Comparison of ENCODE assay signal across 15 cellular contexts in genomic region chrX:140040397-140040796, GRCh38.
DNase-seq lines count a peak whose midpoint lies in the region; ATAC-seq and TF ChIP-seq lines count a peak whose summit lies in the region.
"Had no signal": no experiment of that assay in that cellular context is flagged by ENCODE, and none has a peak within 500 bp of the region (broad histone marks: within the 10 kb centered on the region; RNA-seq: fewer than 3 reads in every experiment).

No MANE protein-coding gene starts in this region.

- TF ChIP-seq CTCF in AG10803 (conservative IDR thresholded peaks at IDR 0.05; ENCODE audit: low read length) (no peak), lower leg skin (IDR thresholded peaks at IDR 0.05) (no peak)

- ATAC-seq in GM21360 (IDR thresholded peaks at IDR 0.05; ENCODE audit: unreplicated experiment), result no peak
- ATAC-seq in GM18519 (IDR thresholded peaks at IDR 0.05; ENCODE audit: low FRiP score, unreplicated experiment), result no peak
- ATAC-seq: HepG2 had no signal

- H3K4me2 ChIP-seq in Karpas-422 (ENCODE audit: low read depth, low read length, poor library complexity, severe bottlenecking), result no peak overlapping the region
- H3K4me2 ChIP-seq: smooth muscle cell had no signal

- intact Hi-C loops in lower leg skin (cut with DNase I; ENCODE audit: low total_unique reads), result no loop called here

- no peak overlapping the region for H2AFZ ChIP-seq in Karpas-422 (ENCODE audit: low read length)

- H3K79me2 ChIP-seq in Karpas-422 (ENCODE audit: low read length), result no peaks in the 10 kb centered on the region

- no peak for TF ChIP-seq POLR2A in lower leg skin (IDR thresholded peaks at IDR 0.05)

- H3K4me1 ChIP-seq in Karpas-422 (ENCODE audit: low read length), result no peaks in the 10 kb centered on the region
- H3K4me1 ChIP-seq: ascending aorta had no signal

- no peaks in the 10 kb centered on the region for H3K9me2 ChIP-seq in Karpas-422 (replicated peaks; ENCODE audit: insufficient read depth, low read length)

- DNase-seq in AG10803 (ENCODE audit: low read depth), result peak; percentile 4
- DNase-seq in HT1080 (ENCODE audit: low read depth), result peak; percentile 90
- DNase-seq in SK-MEL-5 (ENCODE audit: low read depth, low spot score), result peak; percentile 36
- DNase-seq in islet precursor cell, result peak; percentile 70
- DNase-seq in lower leg skin (ENCODE audit: low spot score in 2 of 2), result no peak
- DNase-seq in Karpas-422, result no peak
- DNase-seq: activated CD4-positive, alpha-beta memory T cell treated with anti-CD3 and anti-CD28 coated beads, Interleukin-2, amount 10 ng/mL, durations not matched to agents 7 days and 5 days; immature natural killer cell; NCI-H1694 treated with DMSO at 0.1 percent for 48 hours; SHP77 had no signal

- H3K9me3 ChIP-seq in Karpas-422 (ENCODE audit: low read length), result peaks cover 13% of the 10 kb centered on the region

- 40 to 48% methylated on average over 5 of the region's 5 CpGs for WGBS in lower leg skin, 2 donors

- no peaks in the 10 kb centered on the region for H3K27me3 ChIP-seq in Karpas-422 (ENCODE audit: low read length)
- H3K27me3 ChIP-seq: ascending aorta had no signal

- no peak overlapping the region for H3K4me3 ChIP-seq in AG10803 (ENCODE audit: low read length)
- no peak overlapping the region for H3K4me3 ChIP-seq in lower leg skin (ENCODE audit: low read depth, poor library complexity, severe bottlenecking)
- H3K4me3 ChIP-seq in Karpas-422 (ENCODE audit: low read length), result no peak overlapping the region
- H3K4me3 ChIP-seq: ascending aorta, smooth muscle cell had no signal

- no peak overlapping the region for H3K9ac ChIP-seq in Karpas-422 (ENCODE audit: low read length)

- in situ Hi-C loops in SK-MEL-5 (cut with HindIII; ENCODE audit: low pct_unique_long_range_greater_than_20kb, low sequenced_read_pairs), result no loop called here

- no peaks in the 10 kb centered on the region for H3K36me3 ChIP-seq in Karpas-422 (ENCODE audit: insufficient read depth, low read length)
- H3K36me3 ChIP-seq: ascending aorta had no signal

- no peaks in the 10 kb centered on the region for H4K20me1 ChIP-seq in Karpas-422 (ENCODE audit: insufficient read depth, low read depth, low read length)

- no peak overlapping the region for H3K27ac ChIP-seq in Karpas-422 (ENCODE audit: low read length)
- H3K27ac ChIP-seq: ascending aorta had no signal

Comparison
In these comparisons a context has a peak if more than half of its experiments do, and no peak if none do; other contexts are left out.
1. DNase-seq: peak in AG10803 (single experiment), HT1080 (single experiment), SK-MEL-5 (single experiment) and islet precursor cell (single experiment); none in lower leg skin (0 of 2) and Karpas-422 (single experiment).